In genomic region chrX:48071064-48071985, GRCh38 we compare ENCODE assay signal across 8 cellular contexts. TPM values are rescaled to one million over a fixed set of nuclear protein-coding genes. Genes with fewer than 3 reads are reported as not detected.
DNase-seq lines count a peak whose midpoint lies in the region; ATAC-seq, FAIRE-seq and TF ChIP-seq lines count a peak whose summit lies in the region.

Gene ZNF630, minus strand, starts transcription at chrX:48071640. Its CDS starts 4,754 bp downstream, at chrX:48066886.

- H3K27ac ChIP-seq in astrocyte (ENCODE audit: low read depth, low read length) = peak within 1 kb of the TSS; percentile 79
- H3K27ac ChIP-seq in uterus = peak within 1 kb of the TSS; percentile 82 to 85

- H3K79me2 ChIP-seq in astrocyte (ENCODE audit: insufficient read depth, low read length) = no peaks in the 10 kb centered on the region

- H3K9me3 ChIP-seq in astrocyte (ENCODE audit: insufficient read depth, low read depth, low read length) = no peaks in the 10 kb centered on the region
- H3K9me3 ChIP-seq in uterus = no peaks in the 10 kb centered on the region

- peak within 1 kb of the TSS; percentile 95 for H3K4me3 Mint-ChIP-seq in astrocyte (ENCODE audit: unreplicated experiment)

- H3K9me3 Mint-ChIP-seq in astrocyte (ENCODE audit: unreplicated experiment) = no peaks in the 10 kb centered on the region

- peak within 1 kb of the TSS; percentile 94 for H2AFZ ChIP-seq in astrocyte (ENCODE audit: low read depth, low read length)

- H4K20me1 ChIP-seq in astrocyte (ENCODE audit: insufficient read depth, low read length) = no peaks in the 10 kb centered on the region

- peak; percentile 41 to 46 for TF ChIP-seq POLR2A in uterus (IDR thresholded peaks at IDR 0.05)

- DNase-seq in Caki2 (ENCODE audit: low read depth) (peak; percentile 82), LoVo (ENCODE audit: low spot score) (peak; percentile 50), T follicular helper cell (ENCODE audit: low read depth) (peak; percentile 19), astrocyte (ENCODE audit: low read depth) (peak; percentile 59), hepatic stellate cell (ENCODE audit: low spot score) (peak; percentile 12), pulmonary artery endothelial cell (ENCODE audit: low read depth, low spot score) (peak; percentile 27), uterus (peak; percentile 70 to 79)

- in situ Hi-C loops in Caki2 (cut with HindIII; ENCODE audit: low pct_unique_long_range_greater_than_20kb, low sequenced_read_pairs) = no loop called here

- H3K4me3 ChIP-seq in astrocyte (ENCODE audit: insufficient read depth, low read depth, low read length) (peak within 1 kb of the TSS; percentile 72), uterus (peak within 1 kb of the TSS; percentile 49 to 50)

- H3K36me3 Mint-ChIP-seq in astrocyte (ENCODE audit: low read depth, unreplicated experiment) = no peaks in the 10 kb centered on the region

- no peaks in the 10 kb centered on the region for H3K36me3 ChIP-seq in astrocyte (ENCODE audit: insufficient read depth, low read length)
- H3K36me3 ChIP-seq in uterus = no peaks in the 10 kb centered on the region

- peaks cover 2% of the 10 kb centered on the region for H3K4me1 Mint-ChIP-seq in astrocyte (ENCODE audit: low read depth, unreplicated experiment)

- TF ChIP-seq CTCF in astrocyte (IDR thresholded peaks at IDR 0.05; ENCODE audit: insufficient read depth, low read depth, low read length) (no peak), uterus (IDR thresholded peaks at IDR 0.05) (no peak)

- peak within 1 kb of the TSS; percentile 93 for H3K4me2 ChIP-seq in astrocyte (ENCODE audit: low read length)

- intact Hi-C loops in uterus (cut with DNase I; ENCODE audit: low total_unique reads) = no loop called here

- peak within 1 kb of the TSS; percentile 89 for H3K9ac ChIP-seq in astrocyte (ENCODE audit: low read length)

- no peaks in the 10 kb centered on the region for H3K27me3 Mint-ChIP-seq in astrocyte (ENCODE audit: low read depth, unreplicated experiment)

- no peak for FAIRE-seq in astrocyte (lab: Jason Lieb, UNC)

- peak within 1 kb of the TSS; percentile 86 for H3K27ac Mint-ChIP-seq in astrocyte (ENCODE audit: unreplicated experiment)

- H3K27me3 ChIP-seq in astrocyte (ENCODE audit: insufficient read depth, low read length) = no peaks in the 10 kb centered on the region
- H3K27me3 ChIP-seq in uterus = no peaks in the 10 kb centered on the region

- peaks cover 3% of the 10 kb centered on the region for H3K4me1 ChIP-seq in astrocyte (ENCODE audit: insufficient read depth, low read length)
- no peaks in the 10 kb centered on the region for H3K4me1 ChIP-seq in uterus

- peak; percentile 93 for ATAC-seq in GM21447 (IDR thresholded peaks at IDR 0.05; ENCODE audit: unreplicated experiment)

RNA-seq across cellular contexts. Expression of gene ZNF630, which starts in this region (rescaled TPM):
- total RNA-seq in Caki2 (2014; rRNA removed; shearing (Covaris generic); ENCODE audit: low replicate concordance) = 4.5 and 21.3 TPM in 2 replicates
- total RNA-seq in astrocyte = 1.3 and 1.8 TPM in 2 replicates
- total RNA-seq in pulmonary artery endothelial cell = 0.40 and 2.3 TPM in 2 replicates
- 1 to 10 TPM; 1.5 to 5.9 (median 4.3) TPM for total RNA-seq in uterus

Comparison
In these comparisons a context has a peak if more than half of its experiments do, and no peak if none do; other contexts are left out.
1. Peak in every context shown above with its lines: DNase-seq, ATAC-seq, H3K4me3 ChIP-seq and H3K27ac ChIP-seq.
2. DNase-seq: peak in every context shown above with its lines; median percentile 82 in Caki2; 74 in uterus; 59 in astrocyte; 50 in LoVo; 27 in pulmonary artery endothelial cell; 19 in T follicular helper cell; 12 in hepatic stellate cell.